ENCODE assay signal across 6 cellular contexts in the genomic region with DNA sequence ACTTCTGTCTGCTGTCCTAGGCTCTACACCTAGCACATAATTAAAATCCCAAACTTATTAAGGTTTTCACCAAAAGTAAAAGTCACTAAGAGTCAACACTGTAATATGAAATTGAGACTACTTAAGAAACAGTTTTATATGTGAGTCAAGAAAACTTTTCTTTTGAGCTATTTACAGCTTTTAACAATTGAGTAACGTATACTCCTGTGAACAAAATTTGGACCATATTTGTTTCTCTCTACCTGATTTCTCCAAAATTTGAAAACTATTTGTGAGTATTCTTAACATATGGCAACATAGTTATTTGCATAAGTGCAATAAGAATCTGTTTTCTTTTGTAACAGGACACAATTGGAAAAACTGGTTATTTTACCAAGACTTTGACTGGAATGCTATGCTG. TPM values are rescaled to one million over a fixed set of nuclear protein-coding genes. Genes with fewer than 3 reads are reported as not detected.
"Had no signal": no experiment of that assay in that cellular context is flagged by ENCODE, and none has a peak within 500 bp of the region (broad histone marks: within the 10 kb centered on the region; RNA-seq: fewer than 3 reads in every experiment).

No MANE protein-coding gene starts in this region.

RNA-seq across cellular contexts. Expression of a gene that starts 26.6 kb away (rescaled TPM):
- polyA plus RNA-seq: endothelial cell of umbilical vein, esophagus, fibroblast of lung, foreskin keratinocyte, heart left ventricle, heart right ventricle had no signal

RNA-seq across cellular contexts. Expression of a gene that starts 60.0 kb away (rescaled TPM):
- polyA plus RNA-seq: endothelial cell of umbilical vein, esophagus, fibroblast of lung, foreskin keratinocyte, heart left ventricle, heart right ventricle had no signal
